Comparison of ENCODE assay signal across 3 cellular contexts in the genomic region with DNA sequence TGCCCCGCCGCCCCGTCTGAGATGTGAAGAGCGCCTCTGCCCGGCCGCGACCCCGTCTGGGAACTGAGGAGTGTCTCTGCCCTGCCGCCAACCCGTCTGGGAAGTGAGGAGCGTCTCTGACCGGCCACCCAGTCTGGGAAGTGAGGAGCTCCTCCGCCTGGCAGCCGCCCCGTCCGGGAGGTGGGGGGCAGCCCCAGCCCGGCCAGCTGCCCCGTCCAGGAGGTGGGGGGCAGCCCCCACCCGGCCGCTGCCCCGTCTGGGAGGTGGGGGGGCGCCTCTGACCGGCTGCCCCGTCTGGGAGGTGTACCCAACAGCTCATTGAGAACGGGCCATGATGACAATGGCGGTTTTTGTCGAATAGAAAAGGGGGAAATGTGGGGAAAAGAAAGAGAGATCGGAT. TPM values are rescaled to one million over a fixed set of nuclear protein-coding genes. Genes with fewer than 3 reads are reported as not detected.
DNase-seq lines count a peak whose midpoint lies in the region; TF ChIP-seq lines count a peak whose summit lies in the region.
"Not testable (repeated sequence)": the region's sequence is repeated elsewhere in the genome, so short reads cannot be mapped to it uniquely, and the experiment has no call there.

No MANE protein-coding gene starts in this region.

- H3K4me1 Mint-ChIP-seq in chondrocyte (ENCODE audit: low read depth) (peaks cover 48% of the 10 kb centered on the region), glutamatergic neuron (ENCODE audit: low read depth, unreplicated experiment) (peaks cover 16% of the 10 kb centered on the region)

- H3K27ac Mint-ChIP-seq in chondrocyte (ENCODE audit: unreplicated experiment) = not testable (repeated sequence)
- H3K27ac Mint-ChIP-seq in glutamatergic neuron (ENCODE audit: unreplicated experiment) = peak overlapping the region; percentile 56

- not testable (repeated sequence) for H3K9me3 Mint-ChIP-seq in chondrocyte (ENCODE audit: low read depth); glutamatergic neuron (ENCODE audit: unreplicated experiment)

- H3K27ac ChIP-seq in left ventricle myocardium inferior (replicated peaks) = peak overlapping the region; percentile 92

- TF ChIP-seq CTCF in chondrocyte (IDR thresholded peaks at IDR 0.05); glutamatergic neuron (IDR thresholded peaks at IDR 0.05; ENCODE audit: partially characterized antibody, unreplicated experiment); left ventricle myocardium inferior (IDR thresholded peaks at IDR 0.05; ENCODE audit: borderline replicate concordance): not testable (repeated sequence)

- intact Hi-C loops in left ventricle myocardium inferior (cut with micrococcal nuclease) = not testable (repeated sequence)

- peaks cover 88% of the 10 kb centered on the region for H3K4me1 ChIP-seq in left ventricle myocardium inferior

- not testable (repeated sequence) for H3K4me3 ChIP-seq in left ventricle myocardium inferior

- not testable (repeated sequence) for H3K9me3 ChIP-seq in left ventricle myocardium inferior (replicated peaks)

- H3K27me3 Mint-ChIP-seq in chondrocyte (ENCODE audit: low read depth); glutamatergic neuron (ENCODE audit: unreplicated experiment): not testable (repeated sequence)

- not testable (repeated sequence) for H3K4me3 Mint-ChIP-seq in chondrocyte (ENCODE audit: unreplicated experiment); glutamatergic neuron (ENCODE audit: unreplicated experiment)

- H3K36me3 ChIP-seq in left ventricle myocardium inferior = peaks cover 10% of the 10 kb centered on the region

- H3K36me3 Mint-ChIP-seq in chondrocyte (ENCODE audit: low read depth) = not testable (repeated sequence)
- peaks cover 12% of the 10 kb centered on the region for H3K36me3 Mint-ChIP-seq in glutamatergic neuron (ENCODE audit: unreplicated experiment)

- peak; percentile 59 for DNase-seq in chondrocyte (ENCODE audit: low spot score)
- not testable (repeated sequence) for DNase-seq in glutamatergic neuron, left ventricle myocardium inferior

- H3K27me3 ChIP-seq in left ventricle myocardium inferior (ENCODE audit: low read depth) = not testable (repeated sequence)

RNA-seq across cellular contexts. Expression of a gene that starts 8.7 kb away (rescaled TPM):
- total RNA-seq in chondrocyte = 3.2 to 7.5 TPM (median 3.9 TPM) in 3 replicates
- 16.3 TPM for total RNA-seq in glutamatergic neuron (ENCODE audit: unreplicated experiment)
- total RNA-seq in left ventricle myocardium inferior = 21.6 TPM
